Comparison of ENCODE assay signal across 9 cellular contexts in genomic region chr14:49961270-49962222, GRCh38.
DNase-seq lines count a peak whose midpoint lies in the region; ATAC-seq and TF ChIP-seq lines count a peak whose summit lies in the region.
"Had no signal": no experiment of that assay in that cellular context is flagged by ENCODE, and none has a peak within 500 bp of the region (broad histone marks: within the 10 kb centered on the region; RNA-seq: fewer than 3 reads in every experiment).

No MANE protein-coding gene starts in this region.

- ATAC-seq in GM18909 (IDR thresholded peaks at IDR 0.05; ENCODE audit: poor library complexity, unreplicated experiment) (peak; percentile 44), esophagus mucosa (peak; percentile 66), HG03159 (IDR thresholded peaks at IDR 0.05; ENCODE audit: unreplicated experiment) (no peak), HG03469 (IDR thresholded peaks at IDR 0.05; ENCODE audit: unreplicated experiment) (no peak)

- no peak for TF ChIP-seq CTCF in C4-2B (conservative IDR thresholded peaks at IDR 0.05)

- peak; percentile 74 for DNase-seq in HPDE6-E6E7 (ENCODE audit: extremely low spot score)
- DNase-seq in H4 (ENCODE audit: low spot score), result no peak
- DNase-seq in HCEC 1CT, result no peak
- DNase-seq: NCI-H2081 treated with DMSO at 0.1 percent for 48 hours had no signal

- peak overlapping the region; percentile 59; the same call in 1 of the 2 replicates for H3K27ac ChIP-seq in C4-2B

Comparison
In these comparisons a context has a peak if more than half of its experiments do, and no peak if none do; other contexts are left out.
1. ATAC-seq: peak in GM18909 (single experiment) and esophagus mucosa (single experiment); none in HG03159 (single experiment) and HG03469 (single experiment).